8 cellular contexts compared by ENCODE assay signal in genomic region chr11:58578136-58578634, GRCh38.
DNase-seq lines count a peak whose midpoint lies in the region; ATAC-seq lines count a peak whose summit lies in the region.

No MANE protein-coding gene starts in this region.

- peak; percentile 20 for ATAC-seq in HG03354 (IDR thresholded peaks at IDR 0.05; ENCODE audit: poor library complexity, severe bottlenecking, unreplicated experiment)
- no peak for ATAC-seq in GM18858 (IDR thresholded peaks at IDR 0.05; ENCODE audit: unreplicated experiment)

- no peaks in the 10 kb centered on the region for H3K27me3 ChIP-seq in layer of hippocampus (ENCODE audit: control insufficient read depth, insufficient read depth, low read length)

- peak; percentile 95 for DNase-seq in COLO668 (lab: John Stamatoyannopoulos, UW; ENCODE audit: unreplicated experiment)
- DNase-seq in NCI-H526 treated with DMSO at 0.1 percent for 48 hours (lab: John Stamatoyannopoulos, UW): peak; percentile 99
- peak; percentile 87 to 91 for DNase-seq in activated CD4-positive, alpha-beta T cell treated with anti-CD3 and anti-CD28 coated beads, Interleukin-2, amount 50 U/mL, for 24 hours (ENCODE audit: low read depth in 1 of 2, low spot score in 1 of 2)
- peak; percentile 49 for DNase-seq in cortex of kidney (lab: John Stamatoyannopoulos, UW)
- peak; percentile 83 to 87 (median 86) for DNase-seq in stimulated activated CD4-positive, alpha-beta T cell treated with anti-CD3 and anti-CD28 coated beads, Interleukin-1b, Interleukin-23, amount 100 ng/mL, for 24 hours (ENCODE audit: low read depth in 4 of 4, low spot score in 1 of 4)

- peak overlapping the region; percentile 98 for H3K27ac ChIP-seq in layer of hippocampus (ENCODE audit: low read depth, low read length)

Comparison
In these comparisons a context has a peak if more than half of its experiments do, and no peak if none do; other contexts are left out.
1. DNase-seq: peak in every context shown above with its lines; median percentile 99 in NCI-H526 treated with DMSO at 0.1 percent for 48 hours; 95 in COLO668; 89 in activated CD4-positive, alpha-beta T cell treated with anti-CD3 and anti-CD28 coated beads, Interleukin-2, amount 50 U/mL, for 24 hours; 86 in stimulated activated CD4-positive, alpha-beta T cell treated with anti-CD3 and anti-CD28 coated beads, Interleukin-1b, Interleukin-23, amount 100 ng/mL, for 24 hours; 49 in cortex of kidney.